Comparison of ENCODE assay signal across 27 cellular contexts in the genomic region with DNA sequence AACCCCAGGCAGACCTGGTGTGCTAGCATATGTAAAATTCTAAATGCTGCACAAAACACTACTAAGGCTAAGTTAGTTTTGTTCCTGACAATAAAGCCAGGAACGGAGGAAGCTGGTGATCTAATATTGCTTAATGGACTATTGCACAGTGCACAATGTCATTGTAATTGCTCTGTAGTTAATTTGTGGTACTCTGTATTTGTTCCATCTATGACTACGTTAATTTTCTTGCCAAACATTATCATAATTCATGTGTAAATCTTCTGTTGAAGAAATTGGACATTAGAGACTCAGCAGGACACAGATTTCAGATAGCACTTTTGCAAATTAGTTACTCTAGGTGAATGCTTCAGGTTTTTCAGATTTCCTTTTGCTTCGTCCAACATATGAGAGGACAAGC.
"Had no signal": no experiment of that assay in that cellular context is flagged by ENCODE, and none has a peak within 500 bp of the region (broad histone marks: within the 10 kb centered on the region; RNA-seq: fewer than 3 reads in every experiment).

No MANE protein-coding gene starts in this region.

- H3K36me3 ChIP-seq: ascending aorta, cardiac muscle cell, colonic mucosa, gastrocnemius medialis, lower lobe of right lung, spleen, suprapubic skin, tibial artery, upper lobe of right lung had no signal

- H3K4me3 ChIP-seq: ascending aorta, cardiac muscle cell, colonic mucosa, dorsolateral prefrontal cortex, gastrocnemius medialis, lower lobe of right lung, spleen, suprapubic skin, tibial artery, upper lobe of right lung had no signal

- H3K9me3 ChIP-seq: ascending aorta, colonic mucosa, gastrocnemius medialis, lower lobe of right lung, spleen, suprapubic skin, tibial artery, upper lobe of right lung had no signal

- H3K4me1 ChIP-seq: ascending aorta, colonic mucosa, gastrocnemius medialis, lower lobe of right lung, spleen, suprapubic skin, tibial artery, upper lobe of right lung had no signal

- H3K27ac ChIP-seq: ascending aorta, cardiac muscle cell, colonic mucosa, dorsolateral prefrontal cortex, gastrocnemius medialis, lower lobe of right lung, spleen, suprapubic skin, tibial artery, upper lobe of right lung had no signal

- H3K27me3 ChIP-seq: ascending aorta, cardiac muscle cell, colonic mucosa, gastrocnemius medialis, spleen, suprapubic skin, tibial artery, upper lobe of right lung had no signal

- DNase-seq: activated CD4-positive, alpha-beta memory T cell treated with anti-CD3 and anti-CD28 coated beads, Interleukin-2, amount 10 ng/mL, durations not matched to agents 7 days and 5 days; activated CD4-positive, alpha-beta T cell treated with anti-CD3 and anti-CD28 coated beads, Interleukin-2, amount 10 ng/mL, durations not matched to agents 24 days and 14 days; activated CD4-positive, CD25-positive, alpha-beta regulatory T cell treated with anti-CD3 and anti-CD28 coated beads, Interleukin-2, amount 50 U/mL, for 72 hours; activated CD8-positive, alpha-beta memory T cell treated with anti-CD3 and anti-CD28 coated beads, Interleukin-2, amount 50 U/mL, for 48 hours; activated gamma-delta T cell; activated naive CD4-positive, alpha-beta T cell treated with anti-CD3 and anti-CD28 coated beads, Interleukin-2, amount 10 ng/mL, durations not matched to agents 7 days and 5 days; activated naive CD8-positive, alpha-beta T cell treated with anti-CD3 and anti-CD28 coated beads, Interleukin-2, amount 10 ng/mL, durations not matched to agents 7 days and 5 days; activated T-cell treated with anti-CD3 and anti-CD28 coated beads, Interleukin-2, amount 50 U/mL, for 24 hours; cerebellar nuclear complex; colonic mucosa; dorsolateral prefrontal cortex; effector memory CD4-positive, alpha-beta T cell; gastrocnemius medialis; glutamatergic neuron; islet precursor cell; left colon; lower lobe of right lung; mesendoderm; posterior cingulate gyrus; right cardiac atrium; spleen; stimulated activated naive CD4-positive, alpha-beta T cell; tibial artery; upper lobe of right lung had no signal

- ATAC-seq: gastrocnemius medialis, left colon, lower lobe of right lung, right cardiac atrium, upper lobe of right lung had no signal
